Comparison of ENCODE assay signal across 8 cellular contexts in genomic region chr9:70113403-70114022, GRCh38.
A peak's percentile ranks its signal among the peaks of the same experiment; 100 is the strongest.
DNase-seq lines count a peak whose midpoint lies in the region; ATAC-seq, FAIRE-seq and TF ChIP-seq lines count a peak whose summit lies in the region.

No MANE protein-coding gene starts in this region.

- H3K27ac ChIP-seq in mesenchymal stem cell (ENCODE audit: low read length, poor library complexity, severe bottlenecking) (peak overlapping the region; percentile 29), aorta (ENCODE audit: low read depth in 1 of 2, low read length in 2 of 2) (no peak overlapping the region)

- H2AFZ ChIP-seq in mesenchymal stem cell (ENCODE audit: low read depth, low read length) = no peak overlapping the region

- H3K9me3 ChIP-seq in mesenchymal stem cell (ENCODE audit: control insufficient read depth, low read length) = no peaks in the 10 kb centered on the region
- H3K9me3 ChIP-seq in aorta (ENCODE audit: control insufficient read depth, low read length) = no peaks in the 10 kb centered on the region

- intact Hi-C loops in aorta (cut with DNase I) = loop anchor here (5.0 to 10.0 kb wide), 4 partner anchors 71 to 691 kb away; partner anchors contain the start of gene MAMDC2 (in 1 of the 2)

- H2BK120ac ChIP-seq in mesenchymal stem cell (ENCODE audit: low read depth, low read length) = no peak overlapping the region

- H3K4me3 ChIP-seq in mesenchymal stem cell (ENCODE audit: insufficient read depth in 1 of 2, low read depth in 1 of 2, low read length in 2 of 2) (no peak overlapping the region), aorta (ENCODE audit: low read length in 2 of 2) (no peak overlapping the region)

- peaks cover 9% of the 10 kb centered on the region for H3K4me1 ChIP-seq in mesenchymal stem cell (ENCODE audit: control insufficient read depth, insufficient read depth, low read depth, low read length)
- no peaks in the 10 kb centered on the region for H3K4me1 ChIP-seq in aorta (ENCODE audit: control insufficient read depth in 1 of 2, insufficient read depth in 2 of 2, low read length in 2 of 2)

- H2BK15ac ChIP-seq in mesenchymal stem cell (ENCODE audit: low read depth, poor library complexity, severe bottlenecking) = no peak overlapping the region

- H3K14ac ChIP-seq in mesenchymal stem cell (ENCODE audit: low read length in 2 of 2) = no peak overlapping the region

- no peak overlapping the region for H3K18ac ChIP-seq in mesenchymal stem cell (ENCODE audit: low read depth in 1 of 2, low read length in 2 of 2)

- H4K8ac ChIP-seq in mesenchymal stem cell (ENCODE audit: low read length) = no peak overlapping the region

- peak; percentile 94 for TF ChIP-seq CTCF in D721Med (IDR thresholded peaks at IDR 0.05; ENCODE audit: insufficient read depth, missing control alignments)

- WGBS in mesenchymal stem cell = 83% methylated on average over 3 of the region's 4 CpGs
- WGBS in aorta, 2 donors = 81% methylated on average over 4 of the region's 4 CpGs

- no peak for FAIRE-seq in D721Med (lab: Jason Lieb, UNC)
- peak; percentile 77 for FAIRE-seq in HTR-8/SVneo (lab: Jason Lieb, UNC)
- peak; percentile 21 for FAIRE-seq in endometrium (lab: Jason Lieb, UNC)

- H2BK5ac ChIP-seq in mesenchymal stem cell (ENCODE audit: low read depth, low read length, poor library complexity, severe bottlenecking) = no peak overlapping the region

- DNase-seq in D721Med (ENCODE audit: insufficient read length, low spot score) (no peak), GM19240 (ENCODE audit: insufficient read length, low spot score) (peak; percentile 22), HTR-8/SVneo (ENCODE audit: insufficient read length, low spot score) (peak; percentile 51), RKO (ENCODE audit: low spot score) (peak; percentile 65), mesenchymal stem cell (peak; percentile 71), aorta (peak; percentile 71 to 80)

- H3K79me1 ChIP-seq in mesenchymal stem cell (replicated peaks; ENCODE audit: low read length, poor library complexity, severe bottlenecking) = peaks cover 15% of the 10 kb centered on the region

- H3K4me2 ChIP-seq in mesenchymal stem cell (ENCODE audit: low read length, poor library complexity, severe bottlenecking) = no peak overlapping the region

- H3K9ac ChIP-seq in mesenchymal stem cell (ENCODE audit: low read length) = no peak overlapping the region

- ATAC-seq in aorta (ENCODE audit: low FRiP score) = peak; percentile 72
- no peak for ATAC-seq in HG02981 (IDR thresholded peaks at IDR 0.05; ENCODE audit: unreplicated experiment)

- no peak overlapping the region for H3K4ac ChIP-seq in mesenchymal stem cell (ENCODE audit: low read depth in 1 of 2, low read length in 2 of 2)

- no peak overlapping the region for H2BK12ac ChIP-seq in mesenchymal stem cell (ENCODE audit: low read length in 2 of 2)

- H4K91ac ChIP-seq in mesenchymal stem cell (ENCODE audit: low read length) = no peak overlapping the region

- peaks cover 0 to 17% of the 10 kb centered on the region in 2 experiments for H3K36me3 ChIP-seq in mesenchymal stem cell (ENCODE audit: control insufficient read depth in 1 of 2, insufficient read depth in 2 of 2, low read depth in 1 of 2, low read length in 2 of 2)
- no peaks in the 10 kb centered on the region for H3K36me3 ChIP-seq in aorta (ENCODE audit: control insufficient read depth in 1 of 2, insufficient read depth in 2 of 2, low read length in 1 of 2)

- no peaks in the 10 kb centered on the region for H3K27me3 ChIP-seq in mesenchymal stem cell (ENCODE audit: control insufficient read depth in 1 of 2, insufficient read depth in 1 of 2, low read length in 2 of 2)
- no peaks in the 10 kb centered on the region for H3K27me3 ChIP-seq in aorta (ENCODE audit: control insufficient read depth in 1 of 2, insufficient read depth in 2 of 2, low read length in 1 of 2)

- no peak overlapping the region for H3K23ac ChIP-seq in mesenchymal stem cell (ENCODE audit: low read length in 2 of 2)

- H2AK5ac ChIP-seq in mesenchymal stem cell (ENCODE audit: low read length, severe bottlenecking) = no peak overlapping the region
